ENCODE assay signal across 9 cellular contexts in the genomic region with DNA sequence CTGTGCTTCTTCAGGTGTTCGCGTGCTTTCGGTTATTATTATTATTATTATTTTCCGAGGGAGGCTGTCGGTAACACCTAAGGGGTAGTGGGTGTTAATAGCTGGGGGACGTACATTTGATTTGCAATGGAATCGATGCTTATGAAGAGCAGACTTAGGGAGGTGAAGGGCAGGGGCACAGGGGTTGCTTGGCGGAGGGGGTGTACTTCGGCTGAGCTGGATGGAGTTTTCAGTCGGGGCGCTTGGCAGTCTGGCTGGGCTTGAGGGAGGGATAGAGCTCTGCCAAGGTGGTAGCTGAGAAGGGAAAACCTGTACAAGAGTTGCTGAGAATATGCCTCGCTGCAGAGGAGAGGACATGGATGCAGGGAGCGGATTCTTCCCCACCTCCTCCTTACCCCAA. TPM values are rescaled to one million over a fixed set of nuclear protein-coding genes. Genes with fewer than 3 reads are reported as not detected.
DNase-seq lines count a peak whose midpoint lies in the region; ATAC-seq and TF ChIP-seq lines count a peak whose summit lies in the region.
"Had no signal": no experiment of that assay in that cellular context is flagged by ENCODE, and none has a peak within 500 bp of the region (broad histone marks: within the 10 kb centered on the region; RNA-seq: fewer than 3 reads in every experiment).

No MANE protein-coding gene starts in this region.

- no peaks in the 10 kb centered on the region for H3K36me3 ChIP-seq in CD4-positive, alpha-beta memory T cell (ENCODE audit: insufficient read depth, low read length)
- H3K36me3 ChIP-seq: MG63 had no signal

- peak overlapping the region; percentile 90 for H3K4me3 Mint-ChIP-seq in glutamatergic neuron (ENCODE audit: unreplicated experiment)
- peak overlapping the region in 3 of 8 donors; percentile 4 to 33 (median 22) for H3K4me3 Mint-ChIP-seq in CD4-positive, alpha-beta memory T cell

- no peaks in the 10 kb centered on the region for H3K9me3 ChIP-seq in CD4-positive, alpha-beta memory T cell (ENCODE audit: control insufficient read depth in 1 of 2, low read length in 2 of 2)
- H3K9me3 ChIP-seq: MG63 had no signal

- DNase-seq in NCI-H2227 treated with DMSO at 0.1 percent for 48 hours (lab: John Stamatoyannopoulos, UW) (peak; percentile 19), NCI-H2227 (lab: John Stamatoyannopoulos, UW; ENCODE audit: unreplicated experiment) (no peak), glutamatergic neuron (no peak), retinal pigment epithelial cell (ENCODE audit: low read depth) (no peak)
- DNase-seq in activated CD4-positive, alpha-beta T cell treated with anti-CD3 and anti-CD28 coated beads, Interleukin-2, amount 50 U/mL, for 1 hour: no peak
- no peak for DNase-seq in CD4-positive, alpha-beta memory T cell

- H3K27me3 ChIP-seq in CD4-positive, alpha-beta memory T cell (ENCODE audit: insufficient read depth, low read length): no peaks in the 10 kb centered on the region

- peaks cover 17% of the 10 kb centered on the region for H3K4me1 Mint-ChIP-seq in glutamatergic neuron (ENCODE audit: low read depth, unreplicated experiment)
- H3K4me1 Mint-ChIP-seq in CD4-positive, alpha-beta memory T cell: peaks cover 0 to 13% (median 2%) of the 10 kb centered on the region in 4 donors

- peaks cover 3% of the 10 kb centered on the region for H3K9me3 Mint-ChIP-seq in glutamatergic neuron (ENCODE audit: unreplicated experiment)
- H3K9me3 Mint-ChIP-seq in CD4-positive, alpha-beta memory T cell: peaks cover 0 to 29% (median 16%) of the 10 kb centered on the region in 8 donors

- TF ChIP-seq CTCF in glutamatergic neuron (IDR thresholded peaks at IDR 0.05; ENCODE audit: partially characterized antibody, unreplicated experiment) (no peak), retinal pigment epithelial cell (conservative IDR thresholded peaks at IDR 0.05; ENCODE audit: low read depth, low read length) (no peak)

- H3K27ac ChIP-seq in CD4-positive, alpha-beta memory T cell (ENCODE audit: low read depth, low read length): no peak overlapping the region

- H3K4me1 ChIP-seq in CD4-positive, alpha-beta memory T cell (ENCODE audit: insufficient read depth, low read length): no peaks in the 10 kb centered on the region

- CTCF ChIA-PET in CD4-positive, alpha-beta memory T cell (lab: Charles Lee; ENCODE audit: partially characterized antibody): no interaction called here

- H3K36me3 Mint-ChIP-seq in glutamatergic neuron (ENCODE audit: unreplicated experiment): no peaks in the 10 kb centered on the region
- H3K36me3 Mint-ChIP-seq in CD4-positive, alpha-beta memory T cell: no peaks in the 10 kb centered on the region

- intact Hi-C loops in CD4-positive, alpha-beta memory T cell (cut with micrococcal nuclease): no loop called here

- peak overlapping the region; percentile 48 for H3K4me3 ChIP-seq in retinal pigment epithelial cell (ENCODE audit: low read length)
- H3K4me3 ChIP-seq in CD4-positive, alpha-beta memory T cell (ENCODE audit: low read length in 2 of 2): no peak overlapping the region

- peak overlapping the region; percentile 64 for H3K27ac Mint-ChIP-seq in glutamatergic neuron (ENCODE audit: unreplicated experiment)
- H3K27ac Mint-ChIP-seq in CD4-positive, alpha-beta memory T cell: no peak overlapping the region

- POLR2A ChIA-PET in CD4-positive, alpha-beta memory T cell (lab: Charles Lee; ENCODE audit: partially characterized antibody): no interaction called here

- ATAC-seq in SK-N-SH treated with all-trans-retinoic acid at 6 μM for 48 hours: peak; percentile 20; the same call in 2 of the 3 replicates
- ATAC-seq in HG03469 (IDR thresholded peaks at IDR 0.05; ENCODE audit: unreplicated experiment): no peak

- peaks cover 2% of the 10 kb centered on the region for H3K27me3 Mint-ChIP-seq in glutamatergic neuron (ENCODE audit: unreplicated experiment)
- peaks cover 17 to 19% of the 10 kb centered on the region in 2 donors for H3K27me3 Mint-ChIP-seq in CD4-positive, alpha-beta memory T cell

TF ChIP-seq in SK-N-SH treated with all-trans-retinoic acid at 6 μM for 48 hours, 23 proteins besides CTCF, POLR2A, EP300 and RAD21 (continues in another document):
- TF ChIP-seq ZNF8 (CRISPR knock-in tag; IDR thresholded peaks at IDR 0.05): no peak
- no peak for TF ChIP-seq POU6F1 (CRISPR knock-in tag; IDR thresholded peaks at IDR 0.05; ENCODE audit: borderline replicate concordance, low read depth)
- no peak for TF ChIP-seq ISL1 (CRISPR knock-in tag; IDR thresholded peaks at IDR 0.05)
- no peak for TF ChIP-seq ESRRG (CRISPR knock-in tag; IDR thresholded peaks at IDR 0.05)
- no peak for TF ChIP-seq RARB (CRISPR knock-in tag; IDR thresholded peaks at IDR 0.05)
- TF ChIP-seq, protein P1, sequence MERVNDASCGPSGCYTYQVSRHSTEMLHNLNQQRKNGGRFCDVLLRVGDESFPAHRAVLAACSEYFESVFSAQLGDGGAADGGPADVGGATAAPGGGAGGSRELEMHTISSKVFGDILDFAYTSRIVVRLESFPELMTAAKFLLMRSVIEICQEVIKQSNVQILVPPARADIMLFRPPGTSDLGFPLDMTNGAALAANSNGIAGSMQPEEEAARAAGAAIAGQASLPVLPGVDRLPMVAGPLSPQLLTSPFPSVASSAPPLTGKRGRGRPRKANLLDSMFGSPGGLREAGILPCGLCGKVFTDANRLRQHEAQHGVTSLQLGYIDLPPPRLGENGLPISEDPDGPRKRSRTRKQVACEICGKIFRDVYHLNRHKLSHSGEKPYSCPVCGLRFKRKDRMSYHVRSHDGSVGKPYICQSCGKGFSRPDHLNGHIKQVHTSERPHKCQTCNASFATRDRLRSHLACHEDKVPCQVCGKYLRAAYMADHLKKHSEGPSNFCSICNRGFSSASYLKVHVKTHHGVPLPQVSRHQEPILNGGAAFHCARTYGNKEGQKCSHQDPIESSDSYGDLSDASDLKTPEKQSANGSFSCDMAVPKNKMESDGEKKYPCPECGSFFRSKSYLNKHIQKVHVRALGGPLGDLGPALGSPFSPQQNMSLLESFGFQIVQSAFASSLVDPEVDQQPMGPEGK (CRISPR knock-in tag; IDR thresholded peaks at IDR 0.05; ENCODE audit: borderline replicate concordance): no peak
- no peak for TF ChIP-seq ARNTL (CRISPR knock-in tag; IDR thresholded peaks at IDR 0.05; ENCODE audit: borderline replicate concordance, low read depth)
- no peak for TF ChIP-seq OSR1 (CRISPR knock-in tag; IDR thresholded peaks at IDR 0.05)
- no peak for TF ChIP-seq ZFP3 (CRISPR knock-in tag; IDR thresholded peaks at IDR 0.05)
- TF ChIP-seq ZFP30 (CRISPR knock-in tag; IDR thresholded peaks at IDR 0.05): no peak
- TF ChIP-seq SNAI2 (CRISPR knock-in tag; IDR thresholded peaks at IDR 0.05): no peak
- TF ChIP-seq GLIS3 (CRISPR knock-in tag; IDR thresholded peaks at IDR 0.05): no peak
- TF ChIP-seq ZC3H10 (CRISPR knock-in tag; IDR thresholded peaks at IDR 0.05): no peak
- no peak for TF ChIP-seq CREB5 (CRISPR knock-in tag; IDR thresholded peaks at IDR 0.05; ENCODE audit: low read depth)
- TF ChIP-seq BACH2 (CRISPR knock-in tag; IDR thresholded peaks at IDR 0.05; ENCODE audit: borderline replicate concordance): no peak
- no peak for TF ChIP-seq TCF4 (CRISPR knock-in tag; IDR thresholded peaks at IDR 0.05; ENCODE audit: borderline replicate concordance)
- no peak for TF ChIP-seq PPARA (CRISPR knock-in tag; IDR thresholded peaks at IDR 0.05; ENCODE audit: borderline replicate concordance)
- no peak for TF ChIP-seq ZNF70 (CRISPR knock-in tag; IDR thresholded peaks at IDR 0.05)

RNA-seq across cellular contexts. Expression of gene PTPRD, which starts 0.6 kb away (rescaled TPM):
- 532 TPM for total RNA-seq in glutamatergic neuron (ENCODE audit: unreplicated experiment)
- total RNA-seq in CD4-positive, alpha-beta memory T cell: not detected
- polyA plus RNA-seq in CD4-positive, alpha-beta memory T cell: not detected

Comparison
In these comparisons a context has a peak if more than half of its experiments do, and no peak if none do; other contexts are left out.
1. RNA of gene PTPRD, which starts 0.6 kb away (total RNA-seq): 532 TPM in glutamatergic neuron (single experiment); not detected in CD4-positive, alpha-beta memory T cell; every median in the first group is over 100 times any median in the second.